Comparison of ENCODE assay signal across 9 cellular contexts in genomic region chr12:94173660-94174265, GRCh38. TPM values are rescaled to one million over a fixed set of nuclear protein-coding genes. Genes with fewer than 3 reads are reported as not detected.
DNase-seq lines count a peak whose midpoint lies in the region; ATAC-seq lines count a peak whose summit lies in the region.
"Had no signal": no experiment of that assay in that cellular context is flagged by ENCODE, and none has a peak within 500 bp of the region (broad histone marks: within the 10 kb centered on the region; RNA-seq: fewer than 3 reads in every experiment).

No MANE protein-coding gene starts in this region.

- H3K4me1 ChIP-seq in CD4-positive, CD25-positive, alpha-beta regulatory T cell (ENCODE audit: control insufficient read depth, insufficient read depth, low read length, poor library complexity, severe bottlenecking), result peaks cover 9% of the 10 kb centered on the region

- no peaks in the 10 kb centered on the region for H3K27me3 ChIP-seq in CD4-positive, CD25-positive, alpha-beta regulatory T cell (ENCODE audit: control insufficient read depth, insufficient read depth, low read length)
- H3K27me3 ChIP-seq: heart right ventricle had no signal

- H3K4me3 ChIP-seq in CD4-positive, CD25-positive, alpha-beta regulatory T cell (ENCODE audit: low read depth, low read length), result no peak overlapping the region

- peaks cover 0 to 3% of the 10 kb centered on the region in 2 experiments for H3K9me3 ChIP-seq in CD4-positive, CD25-positive, alpha-beta regulatory T cell (ENCODE audit: control insufficient read depth in 2 of 2, low read length in 2 of 2)

- H3K4me1 Mint-ChIP-seq in CD4-positive, CD25-positive, alpha-beta regulatory T cell, result peaks cover 0 to 49% (median 23%) of the 10 kb centered on the region in 4 donors
- H3K4me1 Mint-ChIP-seq in central memory CD8-positive, alpha-beta T cell, result peaks cover 41% of the 10 kb centered on the region

- H3K36me3 ChIP-seq in CD4-positive, CD25-positive, alpha-beta regulatory T cell (ENCODE audit: control insufficient read depth, insufficient read depth, low read length), result no peaks in the 10 kb centered on the region

- no peak overlapping the region for H3K27ac ChIP-seq in CD4-positive, CD25-positive, alpha-beta regulatory T cell (ENCODE audit: insufficient read depth, low read length, poor library complexity, severe bottlenecking)

- H3K27ac Mint-ChIP-seq in CD4-positive, CD25-positive, alpha-beta regulatory T cell, result peak overlapping the region; percentile 7 to 36 (median 34)
- peak overlapping the region; percentile 79 for H3K27ac Mint-ChIP-seq in central memory CD8-positive, alpha-beta T cell (ENCODE audit: low read depth)

- H3K4me3 Mint-ChIP-seq in CD4-positive, CD25-positive, alpha-beta regulatory T cell, result no peak overlapping the region
- peak overlapping the region; percentile 43 for H3K4me3 Mint-ChIP-seq in central memory CD8-positive, alpha-beta T cell

- in situ Hi-C loops in G401 (cut with HindIII; ENCODE audit: low sequenced_read_pairs), result no loop called here

- no peaks in the 10 kb centered on the region for H3K27me3 Mint-ChIP-seq in CD4-positive, CD25-positive, alpha-beta regulatory T cell
- H3K27me3 Mint-ChIP-seq in central memory CD8-positive, alpha-beta T cell, result no peaks in the 10 kb centered on the region

- DNase-seq in CD4-positive, CD25-positive, alpha-beta regulatory T cell, result no peak
- DNase-seq in central memory CD8-positive, alpha-beta T cell (ENCODE audit: low spot score in 2 of 2), result no peak
- no peak for DNase-seq in SHP77 (lab: John Stamatoyannopoulos, UW)
- no peak for DNase-seq in activated CD8-positive, alpha-beta memory T cell treated with anti-CD3 and anti-CD28 coated beads, Interleukin-2, amount 50 U/mL, for 4 hours
- no peak for DNase-seq in SKM-1 treated with dmso at 0.1 percent for 144 hours (lab: John Stamatoyannopoulos, UW; ENCODE audit: unreplicated experiment)
- DNase-seq in G401 (ENCODE audit: low spot score), result no peak

- H3K9me3 Mint-ChIP-seq in CD4-positive, CD25-positive, alpha-beta regulatory T cell, result peaks cover 0 to 7% (median 4%) of the 10 kb centered on the region in 7 donors
- peaks cover 11% of the 10 kb centered on the region for H3K9me3 Mint-ChIP-seq in central memory CD8-positive, alpha-beta T cell

- ATAC-seq in CD4-positive, CD25-positive, alpha-beta regulatory T cell (ENCODE audit: low read depth in 2 of 2), result peak in 1 of 2 donors; percentile 51
- ATAC-seq in GM19324 (IDR thresholded peaks at IDR 0.05; ENCODE audit: low FRiP score, unreplicated experiment) (peak; percentile 66), HG03103 (IDR thresholded peaks at IDR 0.05; ENCODE audit: low read depth, unreplicated experiment) (peak; percentile 57)
- ATAC-seq in central memory CD8-positive, alpha-beta T cell (replicated peaks; ENCODE audit: extremely low read depth, poor library complexity, severe bottlenecking), result no peak

- peaks cover 19% of the 10 kb centered on the region for H3K36me3 Mint-ChIP-seq in CD4-positive, CD25-positive, alpha-beta regulatory T cell
- peaks cover 10% of the 10 kb centered on the region for H3K36me3 Mint-ChIP-seq in central memory CD8-positive, alpha-beta T cell (ENCODE audit: insufficient read depth)

RNA-seq across cellular contexts. Expression of gene PLXNC1, which starts 25.4 kb away (rescaled TPM):
- 13.8 TPM for total RNA-seq in CD4-positive, CD25-positive, alpha-beta regulatory T cell
- polyA plus RNA-seq in CD4-positive, CD25-positive, alpha-beta regulatory T cell, result 1 to 10 TPM; 1.2 to 3.1 (median 2.3) TPM
- not detected in 2 replicates for total RNA-seq in G401 (2014; rRNA removed; shearing (Covaris generic))

Comparison
In these comparisons a context has a peak if more than half of its experiments do, and no peak if none do; other contexts are left out.
1. RNA of gene PLXNC1, which starts 25.4 kb away (total RNA-seq): 13.8 TPM in CD4-positive, CD25-positive, alpha-beta regulatory T cell (single experiment); not detected in G401; every median in the first group is over 10 times any median in the second.